In genomic region chr9:128634651-128635262, GRCh38 we compare ENCODE assay signal across 10 cellular contexts. TPM values are rescaled to one million over a fixed set of nuclear protein-coding genes. Genes with fewer than 3 reads are reported as not detected.
DNase-seq lines count a peak whose midpoint lies in the region; ATAC-seq, FAIRE-seq and TF ChIP-seq lines count a peak whose summit lies in the region.
"Had no signal": no experiment of that assay in that cellular context is flagged by ENCODE, and none has a peak within 500 bp of the region (broad histone marks: within the 10 kb centered on the region; RNA-seq: fewer than 3 reads in every experiment).

No MANE protein-coding gene starts in this region.

- DNase-seq in HepG2 (ENCODE audit: low spot score) (no peak), spleen (no peak), hepatic stellate cell (ENCODE audit: low spot score) (no peak), retina (no peak)
- DNase-seq: activated CD8-positive, alpha-beta T cell treated with anti-CD3 and anti-CD28 coated beads for 36 hours had no signal

- no peak overlapping the region for H3K4me3 ChIP-seq in HEK293 (ENCODE audit: low read depth, low read length)
- no peak overlapping the region for H3K4me3 ChIP-seq in HepG2 (replicated peaks in 1 of 3; ENCODE audit: insufficient read depth in 1 of 3, low read depth in 2 of 3, low read length in 3 of 3)
- no peak overlapping the region for H3K4me3 ChIP-seq in spleen
- H3K4me3 ChIP-seq: BLaER1 treated with 17β-estradiol and CSF1 and Interleukin-3, amounts not matched to agents 10 nM and 100 nM had no signal

- ATAC-seq in HepG2 (no peak), HG02610 (IDR thresholded peaks at IDR 0.05; ENCODE audit: unreplicated experiment) (no peak), GM18861 (IDR thresholded peaks at IDR 0.05; ENCODE audit: unreplicated experiment) (no peak)
- ATAC-seq: activated CD8-positive, alpha-beta T cell treated with anti-CD3 and anti-CD28 coated beads for 36 hours had no signal

- no peaks in the 10 kb centered on the region for H3K9me3 ChIP-seq in HEK293 (ENCODE audit: control insufficient read depth, insufficient read depth, low read depth, low read length)
- H3K9me3 ChIP-seq in HepG2 (ENCODE audit: low read length) = no peaks in the 10 kb centered on the region
- H3K9me3 ChIP-seq in spleen = no peaks in the 10 kb centered on the region
- H3K9me3 ChIP-seq: BLaER1 treated with 17β-estradiol and CSF1 and Interleukin-3, amounts not matched to agents 10 nM and 100 nM had no signal

- H3K36me3 Mint-ChIP-seq in brain = peaks cover 43% of the 10 kb centered on the region

- no peak for TF ChIP-seq RAD21 in HepG2 (CRISPR knock-in tag; IDR thresholded peaks at IDR 0.05)

- H3K27me3 ChIP-seq in HepG2 (ENCODE audit: control insufficient read depth in 1 of 2, insufficient read depth in 2 of 2, low read length in 2 of 2) (no peaks in the 10 kb centered on the region), spleen (replicated peaks in 1 of 7) (no peaks in the 10 kb centered on the region)
- H3K27me3 ChIP-seq: BLaER1 treated with 17β-estradiol and CSF1 and Interleukin-3, amounts not matched to agents 10 nM and 100 nM had no signal

- no peak for FAIRE-seq in HepG2 (lab: Jason Lieb, UNC)

- 83% methylated on average over 18 of the region's 26 CpGs for WGBS in HepG2 (ENCODE audit: low lambda C conversion rate)
- 72 to 84% (median 80%) methylated on average over 13 to 26 of the region's 26 CpGs for WGBS in spleen, 5 donors

- intact Hi-C loops in HepG2 (cut with micrococcal nuclease; ENCODE audit: unreplicated experiment) = loop anchor here (5.0 kb wide), 2 partner anchors 53 to 68 kb away; partner anchors contain the start of genes PKN3 and SET
- intact Hi-C loops in spleen (cut with DNase I; ENCODE audit: low total_unique reads) = no loop called here

- peaks cover 6% of the 10 kb centered on the region for H3K4me1 ChIP-seq in HEK293 (ENCODE audit: control insufficient read depth, insufficient read depth, low read length)
- peaks cover 21% of the 10 kb centered on the region for H3K4me1 ChIP-seq in HepG2 (ENCODE audit: insufficient read depth, low read length)
- peaks cover 0 to 40% (median 25%) of the 10 kb centered on the region in 6 donors for H3K4me1 ChIP-seq in spleen

- CTCF ChIA-PET in HEK293 (lab: Yijun Ruan, JAX) = interaction anchor here (0.5 to 3.5 kb wide), 14 partner anchors 10 to 950 kb away, joined by 3 to 21 read pairs (median 4); partner anchors contain the start of gene PKN3
- CTCF ChIA-PET in HepG2 (lab: Yijun Ruan, JAX; ENCODE audit: low intra/inter-chr PET ratio, low total read pairs) = interaction anchor here (1.4 kb wide), 1 partner anchor 68 kb away, joined by 12 read pairs; the partner anchor contains the start of gene PKN3

- POLR2A ChIA-PET in HEK293 (lab: Yijun Ruan, JAX) (interaction anchor here (0.6 to 2.1 kb wide), 8 partner anchors 9 to 89 kb away, joined by 4 to 15 read pairs (median 6); partner anchors contain the start of genes DYNC2I2, PKN3 and ZDHHC12), HepG2 (lab: Yijun Ruan, JAX) (interaction anchor here (1.0 to 2.3 kb wide), 15 partner anchors 20 to 313 kb away, joined by 4 to 33 read pairs (median 8); partner anchors contain the start of genes DYNC2I2, ENDOG, NUP188 and SET)

- H3K36me3 ChIP-seq in HEK293 (ENCODE audit: control insufficient read depth in 2 of 2, insufficient read depth in 1 of 2, low read length in 2 of 2) (peaks cover 0 to 80% of the 10 kb centered on the region in 2 experiments; a peak in 2 of 3 replicates), HepG2 (replicated peaks in 1 of 2; ENCODE audit: control insufficient read depth in 1 of 2, insufficient read depth in 2 of 2, low read length in 2 of 2) (peaks cover 13 to 41% of the 10 kb centered on the region in 2 experiments; a peak in 4 of 5 replicates), spleen (peaks cover 3 to 100% (median 52%) of the 10 kb centered on the region in 6 donors)

- H3K79me2 ChIP-seq in HepG2 (ENCODE audit: insufficient read depth, low read length) = no peaks in the 10 kb centered on the region

- peaks cover 5% of the 10 kb centered on the region for H3K27me3 Mint-ChIP-seq in brain
- H3K27me3 Mint-ChIP-seq: activated CD8-positive, alpha-beta T cell treated with anti-CD3 and anti-CD28 coated beads for 36 hours had no signal

- peak overlapping the region; percentile 44 to 93 (median 60) for H3K27ac Mint-ChIP-seq in brain
- H3K27ac Mint-ChIP-seq: activated CD8-positive, alpha-beta T cell treated with anti-CD3 and anti-CD28 coated beads for 36 hours had no signal

- TF ChIP-seq POLR2A in HepG2 (IDR thresholded peaks at IDR 0.05; ENCODE audit: insufficient read depth in 1 of 2, low read depth in 2 of 2, low read length in 2 of 2) (no peak), spleen (IDR thresholded peaks at IDR 0.05) (no peak)

- no peaks in the 10 kb centered on the region for H4K20me1 ChIP-seq in HepG2 (ENCODE audit: insufficient read depth, low read length)

- no peaks in the 10 kb centered on the region for H3K9me3 Mint-ChIP-seq in brain
- H3K9me3 Mint-ChIP-seq: activated CD8-positive, alpha-beta T cell treated with anti-CD3 and anti-CD28 coated beads for 36 hours had no signal

- no peak for TF ChIP-seq EP300 in HepG2 (IDR thresholded peaks at IDR 0.05; ENCODE audit: low read depth in 2 of 2, low read length in 2 of 2)
- TF ChIP-seq EP300 in HepG2 (CRISPR knock-in tag; IDR thresholded peaks at IDR 0.05; ENCODE audit: borderline replicate concordance) = no peak

- H3K9ac ChIP-seq in HepG2 (ENCODE audit: insufficient read depth, low read depth, low read length) = no peak overlapping the region
- H3K9ac ChIP-seq: BLaER1 treated with 17β-estradiol and CSF1 and Interleukin-3, amounts not matched to agents 10 nM and 100 nM had no signal

- in situ Hi-C loops in HepG2 (cut with HindIII; ENCODE audit: extremely low pct_ligation_motif_present, low pct_unique_long_range_greater_than_20kb) = no loop called here

- no peak overlapping the region for H2AFZ ChIP-seq in HepG2 (ENCODE audit: low read length)

- H3K27ac ChIP-seq in HEK293 (ENCODE audit: extremely low read depth, low read depth, low read length) = no peak overlapping the region; the same call in 1 of the 2 replicates
- H3K27ac ChIP-seq in HepG2 (ENCODE audit: extremely low read length, insufficient read depth, low read length) = no peak overlapping the region
- H3K27ac ChIP-seq in spleen = peak overlapping the region; percentile 66 to 85 (median 78)
- H3K27ac ChIP-seq: BLaER1 treated with 17β-estradiol and CSF1 and Interleukin-3, amounts not matched to agents 10 nM and 100 nM had no signal

- peak overlapping the region; percentile 84 for H3K4me2 ChIP-seq in HepG2 (ENCODE audit: low read depth, low read length)
- H3K4me2 ChIP-seq: BLaER1 treated with 17β-estradiol and CSF1 and Interleukin-3, amounts not matched to agents 10 nM and 100 nM had no signal

- peaks cover 3% of the 10 kb centered on the region for H3K4me1 Mint-ChIP-seq in brain

- no TSS peak for BruUV-seq in HepG2 (replicated peaks; lab: Mats Ljungman, UMichigan)

- no peak overlapping the region for H3K4me3 Mint-ChIP-seq in brain
- H3K4me3 Mint-ChIP-seq: activated CD8-positive, alpha-beta T cell treated with anti-CD3 and anti-CD28 coated beads for 36 hours had no signal

- TF ChIP-seq CTCF in HEK293 (tag by site-specific recombination; IDR thresholded peaks at IDR 0.05) = no peak
- TF ChIP-seq CTCF in brain (conservative IDR thresholded peaks at IDR 0.05) = no peak
- TF ChIP-seq CTCF in HepG2 (CRISPR knock-in tag; IDR thresholded peaks at IDR 0.05) = no peak
- TF ChIP-seq CTCF in spleen (IDR thresholded peaks at IDR 0.05 in 8 of 11, conservative IDR thresholded peaks at IDR 0.05 in 3 of 11) = no peak

RNA-seq across cellular contexts. Expression of gene DYNC2I2, which starts 21.9 kb away (rescaled TPM):
- 320 TPM for polyA plus RNA-seq in brain (ENCODE audit: insufficient read depth, low read depth, low replicate concordance)
- total RNA-seq in HepG2 (2016; rRNA removed; fragmentation: Illumina TruSeq; extraction: Trizol) = 31.1 and 40.2 TPM in 2 replicates
- total RNA-seq in HepG2 (2016; cell fraction: cytosol; rRNA removed; fragmentation: Illumina TruSeq; extraction: Trizol; ENCODE audit: low read depth) = 35.7 and 35.9 TPM in 2 replicates
- total RNA-seq in HepG2 (2016; cell fraction: insoluble cytoplasmic fraction; rRNA removed; fragmentation: Illumina TruSeq; extraction: Trizol) = 30.0 and 41.4 TPM in 2 replicates
- total RNA-seq in HepG2 (2016; cell fraction: membrane; rRNA removed; fragmentation: Illumina TruSeq; extraction: Trizol) = 44.4 and 48.2 TPM in 2 replicates
- total RNA-seq in HepG2 (2016; cell fraction: nucleus; rRNA removed; fragmentation: Illumina TruSeq; extraction: Trizol) = 29.1 and 30.6 TPM in 2 replicates
- 12.5 and 13.7 TPM in 2 replicates for polyA plus RNA-seq in HepG2 (2011; rRNA removed)
- 8.1 and 18.6 TPM in 2 replicates for polyA plus RNA-seq in HepG2 (2011; cell fraction: cytosol; rRNA removed)
- polyA plus RNA-seq in HepG2 (2011; cell fraction: nucleus; rRNA removed) = 38.0 and 51.4 TPM in 2 replicates
- 3.2 and 5.6 TPM in 2 replicates for polyA plus RNA-seq in HepG2 (2012)
- polyA plus RNA-seq in HepG2 (2016; cell fraction: cytosol; fragmentation: Illumina TruSeq; extraction: Trizol; ENCODE audit: low read depth) = 38.3 and 39.4 TPM in 2 replicates
- 29.4 and 33.1 TPM in 2 replicates for polyA plus RNA-seq in HepG2 (2016; cell fraction: insoluble cytoplasmic fraction; fragmentation: Illumina TruSeq; extraction: Trizol; ENCODE audit: low read depth)
- polyA plus RNA-seq in HepG2 (2016; cell fraction: membrane; fragmentation: Illumina TruSeq; extraction: Trizol; ENCODE audit: low read depth) = 37.6 and 43.8 TPM in 2 replicates
- 49.9 and 51.2 TPM in 2 replicates for polyA plus RNA-seq in HepG2 (2016; cell fraction: nucleus; fragmentation: Illumina TruSeq; extraction: Trizol; ENCODE audit: insufficient read depth, low read depth)
- polyA minus RNA-seq in HepG2 (2011; rRNA and poly(A)+ RNA removed; ENCODE audit: low replicate concordance) = 21.4 and 223 TPM in 2 replicates
- 7.2 and 10.8 TPM in 2 replicates for polyA minus RNA-seq in HepG2 (2011; cell fraction: cytosol; rRNA and poly(A)+ RNA removed)
- 9.3 and 12.7 TPM in 2 replicates for polyA minus RNA-seq in HepG2 (2011; cell fraction: nucleus; rRNA and poly(A)+ RNA removed)
- total RNA-seq in spleen = 10 to 100 TPM; 19.0 to 38.0 (median 25.8) TPM
- 10 to 100 TPM; 40.6 to 61.6 (median 53.8) TPM for polyA plus RNA-seq in spleen

RNA-seq across cellular contexts. Expression of gene SET, which starts 54.3 kb away (rescaled TPM):
- polyA plus RNA-seq in brain (ENCODE audit: insufficient read depth, low read depth, low replicate concordance) = 527 TPM
- total RNA-seq in HepG2 (2016; rRNA removed; fragmentation: Illumina TruSeq; extraction: Trizol) = 611 and 724 TPM in 2 replicates
- total RNA-seq in HepG2 (2016; cell fraction: cytosol; rRNA removed; fragmentation: Illumina TruSeq; extraction: Trizol; ENCODE audit: low read depth) = 134 and 142 TPM in 2 replicates
- 623 and 704 TPM in 2 replicates for total RNA-seq in HepG2 (2016; cell fraction: insoluble cytoplasmic fraction; rRNA removed; fragmentation: Illumina TruSeq; extraction: Trizol)
- 360 and 385 TPM in 2 replicates for total RNA-seq in HepG2 (2016; cell fraction: membrane; rRNA removed; fragmentation: Illumina TruSeq; extraction: Trizol)
- total RNA-seq in HepG2 (2016; cell fraction: nucleus; rRNA removed; fragmentation: Illumina TruSeq; extraction: Trizol) = 226 and 251 TPM in 2 replicates
- polyA plus RNA-seq in HepG2 (2011; rRNA removed) = 72.8 and 94.2 TPM in 2 replicates
- 44.1 and 56.3 TPM in 2 replicates for polyA plus RNA-seq in HepG2 (2011; cell fraction: cytosol; rRNA removed)
- 48.5 and 49.6 TPM in 2 replicates for polyA plus RNA-seq in HepG2 (2011; cell fraction: nucleus; rRNA removed)
- 275 and 331 TPM in 2 replicates for polyA plus RNA-seq in HepG2 (2012)
- 120 and 147 TPM in 2 replicates for polyA plus RNA-seq in HepG2 (2016; cell fraction: cytosol; fragmentation: Illumina TruSeq; extraction: Trizol; ENCODE audit: low read depth)
- polyA plus RNA-seq in HepG2 (2016; cell fraction: insoluble cytoplasmic fraction; fragmentation: Illumina TruSeq; extraction: Trizol; ENCODE audit: low read depth) = 668 and 723 TPM in 2 replicates
- 247 and 252 TPM in 2 replicates for polyA plus RNA-seq in HepG2 (2016; cell fraction: membrane; fragmentation: Illumina TruSeq; extraction: Trizol; ENCODE audit: low read depth)
- 360 TPM in 2 replicates for polyA plus RNA-seq in HepG2 (2016; cell fraction: nucleus; fragmentation: Illumina TruSeq; extraction: Trizol; ENCODE audit: insufficient read depth, low read depth)
- polyA minus RNA-seq in HepG2 (2011; rRNA and poly(A)+ RNA removed; ENCODE audit: low replicate concordance) = 44.1 and 254 TPM in 2 replicates
- 141 and 156 TPM in 2 replicates for polyA minus RNA-seq in HepG2 (2011; cell fraction: cytosol; rRNA and poly(A)+ RNA removed)
- 82.4 and 87.9 TPM in 2 replicates for polyA minus RNA-seq in HepG2 (2011; cell fraction: nucleus; rRNA and poly(A)+ RNA removed)
- total RNA-seq in spleen = 100 to 1,000 TPM; 140 to 251 (median 216) TPM
- polyA plus RNA-seq in spleen = 100 to 1,000 TPM; 127 to 159 (median 158) TPM

Comparison
In these comparisons a context has a peak if more than half of its experiments do, and no peak if none do; other contexts are left out.
1. H3K27ac ChIP-seq: peak in spleen (8 of 8); none in HEK293 (single experiment) and HepG2 (single experiment).
2. Of the 63 proteins assayed by ChIP-seq in both HepG2 and HEK293: peak only in HepG2: none; only in HEK293: PRDM4; in both: none; in neither: 62.